Comparison of ENCODE assay signal across 10 cellular contexts in the genomic region with DNA sequence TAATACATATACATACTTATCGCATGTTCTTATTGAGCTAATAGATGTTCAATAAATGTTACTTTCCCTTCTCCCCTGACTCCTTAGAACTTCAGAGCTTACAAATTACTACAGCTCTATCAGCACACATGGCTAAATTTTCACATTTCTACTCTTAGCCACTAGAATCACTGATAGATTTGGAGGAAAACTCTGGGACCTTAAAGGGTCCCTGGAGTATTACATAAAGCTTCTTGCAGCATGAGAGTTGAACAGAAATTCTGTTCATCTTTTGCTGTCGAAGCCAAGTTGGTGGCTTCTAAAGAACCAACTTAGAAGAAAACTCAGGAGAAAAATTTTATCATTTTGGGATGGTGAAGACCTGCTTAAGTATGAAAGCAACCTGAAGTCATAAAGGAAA. TPM values are rescaled to one million over a fixed set of nuclear protein-coding genes. Genes with fewer than 3 reads are reported as not detected.
DNase-seq lines count a peak whose midpoint lies in the region; ATAC-seq, FAIRE-seq and TF ChIP-seq lines count a peak whose summit lies in the region.
"Had no signal": no experiment of that assay in that cellular context is flagged by ENCODE, and none has a peak within 500 bp of the region (broad histone marks: within the 10 kb centered on the region; RNA-seq: fewer than 3 reads in every experiment).

No MANE protein-coding gene starts in this region.

- H3K27ac Mint-ChIP-seq in effector memory CD8-positive, alpha-beta T cell: peak overlapping the region; percentile 91 to 98

- no peak for TF ChIP-seq EP300 in A549 (IDR thresholded peaks at IDR 0.05)

- no peak overlapping the region for H3K9ac ChIP-seq in OCI-LY3 (ENCODE audit: low read length)

- H3K4me3 ChIP-seq in A549 (peak overlapping the region; percentile 19; the same call in 2 of the 3 replicates), OCI-LY3 (ENCODE audit: low read length) (no peak overlapping the region), neutrophil (ENCODE audit: low read depth in 1 of 2, low read length in 1 of 2) (no peak overlapping the region), small intestine (ENCODE audit: low read depth in 1 of 2, low read length in 2 of 2) (no peak overlapping the region)

- POLR2A ChIA-PET in A549 (lab: Yijun Ruan, JAX): interaction anchor here (1.5 to 3.0 kb wide), 4 partner anchors 10 to 126 kb away, joined by 4 to 28 read pairs (median 6); partner anchors contain the start of genes B4GALT1 and DNAJA1

- CTCF ChIA-PET in A549 (lab: Yijun Ruan, JAX): interaction anchor here (0.6 to 1.4 kb wide), 10 partner anchors 9 to 74 kb away, joined by 3 to 6 read pairs (median 4); partner anchors contain the start of gene B4GALT1

- H3K27me3 Mint-ChIP-seq in effector memory CD8-positive, alpha-beta T cell: no peaks in the 10 kb centered on the region

- WGBS in A549 (ENCODE audit: missing lambda C conversion rate): 67% methylated on average over 2 of the region's 2 CpGs
- WGBS in small intestine, 3 donors: 50 to 70% (median 60%) methylated on average over 2 of the region's 2 CpGs

- H3K4me2 ChIP-seq in A549 (peak overlapping the region; percentile 86), OCI-LY3 (ENCODE audit: low read length) (peak overlapping the region; percentile 9)

- FAIRE-seq in A549 (lab: Jason Lieb, UNC) (no peak), small intestine (lab: Jason Lieb, UNC) (no peak)

- DNase-seq in A549 (ENCODE audit: low read depth in 1 of 2, low spot score in 1 of 2) (no peak), NCI-H1694 treated with DMSO at 0.1 percent for 48 hours (lab: John Stamatoyannopoulos, UW) (no peak), RPMI8226 (no peak), small intestine (no peak)
- no peak for DNase-seq in effector memory CD8-positive, alpha-beta T cell
- DNase-seq in stimulated activated CD4-positive, alpha-beta T cell treated with anti-CD3 and anti-CD28 coated beads, Interleukin-4, amount 100 ng/mL, for 24 hours: no peak
- DNase-seq: activated naive CD4-positive, alpha-beta T cell treated with anti-CD3 and anti-CD28 coated beads, Interleukin-2, amount 50 U/mL, for 16 hours had no signal

- peaks cover 9% of the 10 kb centered on the region for H3K36me3 ChIP-seq in OCI-LY3 (replicated peaks; ENCODE audit: low read depth, low read length)
- H3K36me3 ChIP-seq in neutrophil: no peaks in the 10 kb centered on the region
- no peaks in the 10 kb centered on the region for H3K36me3 ChIP-seq in small intestine (ENCODE audit: control insufficient read depth in 2 of 2, insufficient read depth in 2 of 2, low read length in 2 of 2)

- no peak overlapping the region for H2AFZ ChIP-seq in OCI-LY3 (ENCODE audit: low read depth, low read length)

- TF ChIP-seq CTCF in A549 (IDR thresholded peaks at IDR 0.05) (no peak), OCI-LY3 (IDR thresholded peaks at IDR 0.05; ENCODE audit: low read depth, low read length) (no peak), neutrophil (IDR thresholded peaks at IDR 0.05) (no peak)

- H3K27me3 ChIP-seq in OCI-LY3 (ENCODE audit: low read depth, low read length): no peaks in the 10 kb centered on the region
- no peaks in the 10 kb centered on the region for H3K27me3 ChIP-seq in neutrophil
- no peaks in the 10 kb centered on the region for H3K27me3 ChIP-seq in small intestine (ENCODE audit: control insufficient read depth in 2 of 2, insufficient read depth in 2 of 2, low read length in 2 of 2)

- peaks cover 99% of the 10 kb centered on the region for H3K79me2 ChIP-seq in OCI-LY3 (ENCODE audit: low read length)

- no peak for TF ChIP-seq RAD21 in A549 (conservative IDR thresholded peaks at IDR 0.05 in 1 of 2, IDR thresholded peaks at IDR 0.05 in 1 of 2)

- H3K9me3 ChIP-seq in A549: no peaks in the 10 kb centered on the region
- H3K9me3 ChIP-seq in OCI-LY3 (ENCODE audit: insufficient read depth, low read length): no peaks in the 10 kb centered on the region
- H3K9me3 ChIP-seq in neutrophil: no peaks in the 10 kb centered on the region
- H3K9me3 ChIP-seq in small intestine (ENCODE audit: control insufficient read depth, low read depth): no peaks in the 10 kb centered on the region

- ATAC-seq in A549: peak; percentile 5 to 7; a peak in 2 of 6 replicates
- ATAC-seq in effector memory CD8-positive, alpha-beta T cell (replicated peaks): no peak

- TF ChIP-seq POLR2A in A549 (IDR thresholded peaks at IDR 0.05; ENCODE audit: low read length): no peak

- peak overlapping the region; percentile 69 to 73 for H3K4me3 Mint-ChIP-seq in effector memory CD8-positive, alpha-beta T cell

- peak overlapping the region; percentile 73 to 87 for H3K27ac ChIP-seq in A549
- H3K27ac ChIP-seq in OCI-LY3 (ENCODE audit: low read length): no peak overlapping the region
- H3K27ac ChIP-seq in neutrophil: peak overlapping the region; percentile 70
- no peak overlapping the region for H3K27ac ChIP-seq in small intestine (ENCODE audit: low read depth in 1 of 2, low read length in 1 of 2)
- H3K27ac ChIP-seq: VCaP had no signal

- peaks cover 98% of the 10 kb centered on the region for H3K4me1 ChIP-seq in A549
- H3K4me1 ChIP-seq in OCI-LY3 (ENCODE audit: low read length): peaks cover 87% of the 10 kb centered on the region
- H3K4me1 ChIP-seq in neutrophil (ENCODE audit: control insufficient read depth in 1 of 2, insufficient read depth in 1 of 2, low read depth in 1 of 2, low read length in 1 of 2): peaks cover 76 to 87% of the 10 kb centered on the region in 2 experiments
- H3K4me1 ChIP-seq in small intestine (ENCODE audit: control insufficient read depth in 2 of 2, insufficient read depth in 1 of 2, low read depth in 1 of 2, low read length in 1 of 2): peaks cover 0 to 18% of the 10 kb centered on the region in 2 donors

- peaks cover 73 to 82% of the 10 kb centered on the region in 2 donors for H3K4me1 Mint-ChIP-seq in effector memory CD8-positive, alpha-beta T cell (ENCODE audit: low read depth in 2 of 2)

- H3K9me3 Mint-ChIP-seq in effector memory CD8-positive, alpha-beta T cell: no peaks in the 10 kb centered on the region

- H3K36me3 Mint-ChIP-seq in effector memory CD8-positive, alpha-beta T cell (ENCODE audit: insufficient read depth): peaks cover 61% of the 10 kb centered on the region

- H4K20me1 ChIP-seq in OCI-LY3 (ENCODE audit: insufficient read depth, low read length): peaks cover 46% of the 10 kb centered on the region

TF ChIP-seq in A549, 52 proteins besides CTCF, POLR2A, EP300 and RAD21:
- TF ChIP-seq CBX8 (IDR thresholded peaks at IDR 0.05): no peak
- TF ChIP-seq JUNB (IDR thresholded peaks at IDR 0.05): no peak
- TF ChIP-seq, protein P1, sequence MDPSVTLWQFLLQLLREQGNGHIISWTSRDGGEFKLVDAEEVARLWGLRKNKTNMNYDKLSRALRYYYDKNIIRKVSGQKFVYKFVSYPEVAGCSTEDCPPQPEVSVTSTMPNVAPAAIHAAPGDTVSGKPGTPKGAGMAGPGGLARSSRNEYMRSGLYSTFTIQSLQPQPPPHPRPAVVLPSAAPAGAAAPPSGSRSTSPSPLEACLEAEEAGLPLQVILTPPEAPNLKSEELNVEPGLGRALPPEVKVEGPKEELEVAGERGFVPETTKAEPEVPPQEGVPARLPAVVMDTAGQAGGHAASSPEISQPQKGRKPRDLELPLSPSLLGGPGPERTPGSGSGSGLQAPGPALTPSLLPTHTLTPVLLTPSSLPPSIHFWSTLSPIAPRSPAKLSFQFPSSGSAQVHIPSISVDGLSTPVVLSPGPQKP (IDR thresholded peaks at IDR 0.05; ENCODE audit: low read depth, low read length): no peak
- TF ChIP-seq ZC3H11A (IDR thresholded peaks at IDR 0.05): no peak
- no peak for TF ChIP-seq NPAS2 (CRISPR knock-in tag; IDR thresholded peaks at IDR 0.05; ENCODE audit: borderline replicate concordance)
- TF ChIP-seq CBX2 (IDR thresholded peaks at IDR 0.05; ENCODE audit: borderline replicate concordance, low read depth): no peak
- TF ChIP-seq HOXB5 (CRISPR knock-in tag; IDR thresholded peaks at IDR 0.05): no peak
- TF ChIP-seq JUN (IDR thresholded peaks at IDR 0.05): no peak
- no peak for TF ChIP-seq ZSCAN20 (CRISPR knock-in tag; IDR thresholded peaks at IDR 0.05)
- TF ChIP-seq, protein P2, sequence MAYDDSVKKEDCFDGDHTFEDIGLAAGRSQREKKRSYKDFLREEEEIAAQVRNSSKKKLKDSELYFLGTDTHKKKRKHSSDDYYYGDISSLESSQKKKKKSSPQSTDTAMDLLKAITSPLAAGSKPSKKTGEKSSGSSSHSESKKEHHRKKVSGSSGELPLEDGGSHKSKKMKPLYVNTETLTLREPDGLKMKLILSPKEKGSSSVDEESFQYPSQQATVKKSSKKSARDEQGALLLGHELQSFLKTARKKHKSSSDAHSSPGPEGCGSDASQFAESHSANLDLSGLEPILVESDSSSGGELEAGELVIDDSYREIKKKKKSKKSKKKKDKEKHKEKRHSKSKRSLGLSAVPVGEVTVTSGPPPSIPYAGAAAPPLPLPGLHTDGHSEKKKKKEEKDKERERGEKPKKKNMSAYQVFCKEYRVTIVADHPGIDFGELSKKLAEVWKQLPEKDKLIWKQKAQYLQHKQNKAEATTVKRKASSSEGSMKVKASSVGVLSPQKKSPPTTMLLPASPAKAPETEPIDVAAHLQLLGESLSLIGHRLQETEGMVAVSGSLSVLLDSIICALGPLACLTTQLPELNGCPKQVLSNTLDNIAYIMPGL (CRISPR knock-in tag; IDR thresholded peaks at IDR 0.05; ENCODE audit: borderline replicate concordance): no peak
- TF ChIP-seq CHD4 (IDR thresholded peaks at IDR 0.05; ENCODE audit: borderline replicate concordance): no peak
- TF ChIP-seq, protein P3, sequence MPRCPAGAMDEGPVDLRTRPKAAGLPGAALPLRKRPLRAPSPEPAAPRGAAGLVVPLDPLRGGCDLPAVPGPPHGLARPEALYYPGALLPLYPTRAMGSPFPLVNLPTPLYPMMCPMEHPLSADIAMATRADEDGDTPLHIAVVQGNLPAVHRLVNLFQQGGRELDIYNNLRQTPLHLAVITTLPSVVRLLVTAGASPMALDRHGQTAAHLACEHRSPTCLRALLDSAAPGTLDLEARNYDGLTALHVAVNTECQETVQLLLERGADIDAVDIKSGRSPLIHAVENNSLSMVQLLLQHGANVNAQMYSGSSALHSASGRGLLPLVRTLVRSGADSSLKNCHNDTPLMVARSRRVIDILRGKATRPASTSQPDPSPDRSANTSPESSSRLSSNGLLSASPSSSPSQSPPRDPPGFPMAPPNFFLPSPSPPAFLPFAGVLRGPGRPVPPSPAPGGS (IDR thresholded peaks at IDR 0.05): no peak
- TF ChIP-seq BHLHE40 (IDR thresholded peaks at IDR 0.05; ENCODE audit: low read depth, low read length): no peak
- TF ChIP-seq RNF2 (IDR thresholded peaks at IDR 0.05; ENCODE audit: borderline replicate concordance, low read depth): no peak
- no peak for TF ChIP-seq TFCP2L1 (CRISPR knock-in tag; IDR thresholded peaks at IDR 0.05)
- no peak for TF ChIP-seq HOXB13 (CRISPR knock-in tag; IDR thresholded peaks at IDR 0.05; ENCODE audit: low read depth)
TF ChIP-seq in A549: peak in this region for 0.

RNA-seq across cellular contexts. Expression of gene B4GALT1, which starts 15.5 kb away (rescaled TPM):
- 180 and 191 TPM in 2 replicates for polyA plus RNA-seq in A549 (2011; rRNA removed)
- polyA plus RNA-seq in A549 (2012; cell fraction: cytosol; rRNA removed): 52.5 and 77.2 TPM in 2 replicates
- 58.3 and 75.3 TPM in 2 replicates for polyA plus RNA-seq in A549 (2012; cell fraction: nucleus; rRNA removed)
- polyA plus RNA-seq in A549 (2017; fragmentation: RNase III; extraction: RNeasy Plus Mini Kit Qiagen cat#74134 plus additional on column Dnase treatment): 140 to 182 TPM (median 167 TPM) in 3 replicates
- 251 and 259 TPM in 2 replicates for polyA minus RNA-seq in A549 (2011; rRNA and poly(A)+ RNA removed)
- polyA plus RNA-seq in small intestine: 10 to 100 TPM; 11.9 to 49.6 (median 14.9) TPM

Comparison
In these comparisons a context has a peak if more than half of its experiments do, and no peak if none do; other contexts are left out.
1. H3K27ac ChIP-seq: peak in A549 (2 of 2) and neutrophil (single experiment); none in OCI-LY3 (single experiment) and small intestine (0 of 2).